8 cellular contexts compared by ENCODE assay signal in genomic region chr12:52884526-52885293, GRCh38. TPM values are rescaled to one million over a fixed set of nuclear protein-coding genes. Genes with fewer than 3 reads are reported as not detected.
DNase-seq lines count a peak whose midpoint lies in the region; ATAC-seq and TF ChIP-seq lines count a peak whose summit lies in the region.

No MANE protein-coding gene starts in this region.

- peak; percentile 89 to 94 (median 94) for TF ChIP-seq CTCF in vagina (IDR thresholded peaks at IDR 0.05)

- no peaks in the 10 kb centered on the region; the same call in 1 of the 2 replicates for H3K4me1 ChIP-seq in SJSA1 (replicated peaks)
- H3K4me1 ChIP-seq in vagina, result peaks cover 6% of the 10 kb centered on the region

- intact Hi-C loops in posterior vena cava (cut with DNase I) (loop anchor here (1.0 to 5.0 kb wide), 3 partner anchors 43 to 96 kb away; no protein-coding TSS in a partner anchor), vagina (cut with DNase I) (loop anchor here (5.0 kb wide), 2 partner anchors 98 to 727 kb away; no protein-coding TSS in a partner anchor)

- ATAC-seq in GM19324 (IDR thresholded peaks at IDR 0.05; ENCODE audit: low FRiP score, unreplicated experiment), result no peak

- H3K36me3 ChIP-seq in SJSA1 (no peaks in the 10 kb centered on the region), vagina (no peaks in the 10 kb centered on the region)

- H3K27me3 ChIP-seq in SJSA1 (replicated peaks), result no peaks in the 10 kb centered on the region
- no peaks in the 10 kb centered on the region for H3K27me3 ChIP-seq in vagina

- H3K4me3 ChIP-seq in SJSA1 (no peak overlapping the region), vagina (no peak overlapping the region)

- H3K9me3 ChIP-seq in SJSA1 (replicated peaks), result no peaks in the 10 kb centered on the region
- no peaks in the 10 kb centered on the region for H3K9me3 ChIP-seq in vagina

- peak; percentile 48 for DNase-seq in DMS114 treated with DMSO at 0.1 percent for 48 hours (lab: John Stamatoyannopoulos, UW; ENCODE audit: unreplicated experiment)
- DNase-seq in Kasumi-1 (lab: John Stamatoyannopoulos, UW), result peak; percentile 44 to 58
- peak; percentile 69 to 76 for DNase-seq in SJSA1 (ENCODE audit: low read depth in 1 of 2, low spot score in 2 of 2)
- peak; percentile 62 for DNase-seq in activated effector memory CD4-positive, alpha-beta T cell treated with Interleukin-2 at 50 U/mL for 16 hours
- peak; percentile 27 for DNase-seq in globus pallidus (ENCODE audit: low spot score)
- peak; percentile 91 for DNase-seq in posterior vena cava (ENCODE audit: low spot score)
- DNase-seq in vagina (ENCODE audit: extremely low spot score in 2 of 2), result no peak

- no peak overlapping the region for H3K27ac ChIP-seq in SJSA1
- H3K27ac ChIP-seq in vagina, result no peak overlapping the region

- no peak for TF ChIP-seq POLR2A in vagina (IDR thresholded peaks at IDR 0.05)

RNA-seq across cellular contexts. Expression of gene KRT8, which starts 20.2 kb away (rescaled TPM):
- 2.8 and 7.0 TPM in 2 replicates for total RNA-seq in SJSA1 (2014; rRNA removed; shearing (Covaris generic))
- total RNA-seq in posterior vena cava, result 10 to 100 TPM in 1 of 2 donors, 1 to 10 TPM in 1; 4.0 to 23.6 TPM
- total RNA-seq in vagina, result 22.8 TPM

RNA-seq across cellular contexts. Expression of gene KRT78, which starts 35.9 kb away (rescaled TPM):
- 0.21 TPM in 1 of 2 replicates, not detected in the other for total RNA-seq in SJSA1 (2014; rRNA removed; shearing (Covaris generic))
- total RNA-seq in posterior vena cava, result not detected
- total RNA-seq in vagina, result 89.1 TPM

RNA-seq across cellular contexts. Expression of gene KRT79, which starts 50.6 kb away (rescaled TPM):
- total RNA-seq in SJSA1 (2014; rRNA removed; shearing (Covaris generic)), result 0.08 and 1.1 TPM in 2 replicates
- total RNA-seq in posterior vena cava (not detected), vagina (1.7 TPM)

Comparison
In these comparisons a context has a peak if more than half of its experiments do, and no peak if none do; other contexts are left out.
1. DNase-seq: peak in DMS114 treated with DMSO at 0.1 percent for 48 hours (single experiment), Kasumi-1 (2 of 2), SJSA1 (2 of 2), activated effector memory CD4-positive, alpha-beta T cell treated with Interleukin-2 at 50 U/mL for 16 hours (single experiment), globus pallidus (single experiment) and posterior vena cava (single experiment); none in vagina (0 of 2).
2. RNA of gene KRT78, which starts 35.9 kb away (total RNA-seq): 89.1 TPM in vagina (single experiment); 0.21 TPM in SJSA1 and not detected in posterior vena cava; every median in the first group is over 10 times any median in the second.